ENCODE assay signal across 31 cellular contexts in the genomic region with DNA sequence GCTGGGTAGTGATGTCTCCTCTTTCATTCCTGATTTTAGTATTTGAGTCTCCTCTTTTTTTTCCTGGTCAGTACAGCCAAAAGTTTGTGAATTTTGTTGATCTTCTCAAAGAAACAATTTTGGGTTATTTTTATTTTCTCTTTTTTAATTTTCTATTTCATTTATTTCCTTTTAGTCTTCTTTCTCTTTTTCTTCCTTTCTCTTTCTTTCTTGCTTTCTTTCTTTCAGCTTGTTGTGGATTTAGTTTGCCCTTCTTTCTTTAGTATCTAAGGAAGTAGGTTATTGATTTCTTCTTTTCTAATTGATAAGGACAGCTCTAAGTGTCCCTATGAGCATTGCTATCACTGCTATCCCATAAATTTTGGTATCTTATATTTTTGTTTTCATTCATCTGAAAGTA.
"Had no signal": no experiment of that assay in that cellular context is flagged by ENCODE, and none has a peak within 500 bp of the region (broad histone marks: within the 10 kb centered on the region; RNA-seq: fewer than 3 reads in every experiment).

No MANE protein-coding gene starts in this region.

- H3K36me3 ChIP-seq: adrenal gland, ascending aorta, brain microvascular endothelial cell, breast epithelium, cardiac muscle cell had no signal

- FAIRE-seq: astrocyte, bronchial epithelial cell had no signal

- H3K4me1 ChIP-seq: adrenal gland, ascending aorta, body of pancreas, breast epithelium had no signal

- ATAC-seq: activated naive CD4-positive, alpha-beta T cell treated with anti-CD3 and anti-CD28 coated beads, Interleukin-2, amount 50 U/mL, for 72 hours; activated naive CD8-positive, alpha-beta T cell treated with anti-CD3 and anti-CD28 coated beads, Interleukin-2, amount 50 U/mL, for 24 hours; activated T-cell treated with anti-CD3 and anti-CD28 coated beads, Interleukin-2, amount 50 U/mL, for 4 hours; activated T-cell treated with anti-CD3 and anti-CD28 coated beads, Interleukin-2, amount 50 U/mL, for 72 hours; activated T-helper 17 cell treated with anti-CD3 and anti-CD28 coated beads, Interleukin-2, amount 50 U/mL, for 72 hours; body of pancreas had no signal

- H3K9me3 ChIP-seq: adrenal gland, ascending aorta, body of pancreas, breast epithelium had no signal

- H3K4me3 ChIP-seq: adrenal gland, ascending aorta, body of pancreas, breast epithelium, cardiac muscle cell had no signal

- H3K27me3 ChIP-seq: adrenal gland, ascending aorta, body of pancreas, brain microvascular endothelial cell, breast epithelium, cardiac muscle cell had no signal

- H3K27ac ChIP-seq: adrenal gland, ascending aorta, body of pancreas, brain microvascular endothelial cell, breast epithelium, cardiac muscle cell had no signal

- DNase-seq: activated effector memory CD4-positive, alpha-beta T cell treated with anti-CD3 and anti-CD28 coated beads, Interleukin-2, amount 50 U/mL, for 16 hours; activated effector memory CD4-positive, alpha-beta T cell treated with Interleukin-2 at 50 U/mL for 16 hours; activated gamma-delta T cell; activated gamma-delta T cell treated with Interleukin-2 at 50 U/mL for 16 hours; activated naive CD4-positive, alpha-beta T cell; activated naive CD4-positive, alpha-beta T cell treated with anti-CD3 and anti-CD28 coated beads for 36 hours; activated naive CD4-positive, alpha-beta T cell treated with anti-CD3 and anti-CD28 coated beads, Interleukin-2, amount 10 ng/mL, durations not matched to agents 7 days and 5 days; activated naive CD4-positive, alpha-beta T cell treated with anti-CD3 and anti-CD28 coated beads, Interleukin-2, amount 50 U/mL, for 16 hours; activated naive CD4-positive, alpha-beta T cell treated with Interleukin-2 at 50 U/mL for 16 hours; activated naive CD8-positive, alpha-beta T cell treated with anti-CD3 and anti-CD28 coated beads for 36 hours; activated naive CD8-positive, alpha-beta T cell treated with anti-CD3 and anti-CD28 coated beads, Interleukin-2, amount 10 ng/mL, durations not matched to agents 7 days and 5 days; activated naive CD8-positive, alpha-beta T cell treated with anti-CD3 and anti-CD28 coated beads, Interleukin-2, amount 50 U/mL, for 24 hours; activated T-cell treated with anti-CD3 and anti-CD28 coated beads, Interleukin-2, amount 50 U/mL, for 24 hours; activated T-cell treated with anti-CD3 and anti-CD28 coated beads, Interleukin-2, amount 50 U/mL, for 4 hours; activated T-cell treated with anti-CD3 and anti-CD28 coated beads, Interleukin-2, amount 50 U/mL, for 48 hours; activated T-cell treated with anti-CD3 and anti-CD28 coated beads, Interleukin-2, amount 50 U/mL, for 72 hours; adrenal gland; amniotic stem cell; aorta; body of pancreas; brain microvascular endothelial cell; caudate nucleus; central memory CD4-positive, alpha-beta T cell; cerebellar nuclear complex had no signal
